7 cellular contexts compared by ENCODE assay signal in genomic region chr5:392431-392988, GRCh38. TPM values are rescaled to one million over a fixed set of nuclear protein-coding genes. Genes with fewer than 3 reads are reported as not detected.
DNase-seq lines count a peak whose midpoint lies in the region; ATAC-seq lines count a peak whose summit lies in the region.

No MANE protein-coding gene starts in this region.

- no peak overlapping the region for H3K23ac ChIP-seq in trophoblast cell (ENCODE audit: low read length)

- H3K36me3 ChIP-seq in trophoblast cell (ENCODE audit: control insufficient read depth in 1 of 2, insufficient read depth in 2 of 2, low read length in 2 of 2): no peaks in the 10 kb centered on the region

- H2BK120ac ChIP-seq in trophoblast cell (ENCODE audit: insufficient read depth, low read length, poor library complexity): no peak overlapping the region

- H3K4ac ChIP-seq in trophoblast cell (ENCODE audit: low read depth, low read length): no peak overlapping the region

- H3K27ac ChIP-seq in trophoblast cell (ENCODE audit: low read depth, low read length): no peak overlapping the region

- ATAC-seq in GM19023 (IDR thresholded peaks at IDR 0.05; ENCODE audit: unreplicated experiment): peak; percentile 85
- ATAC-seq in HG02943 (IDR thresholded peaks at IDR 0.05; ENCODE audit: low read depth, unreplicated experiment): peak; percentile 92

- no peaks in the 10 kb centered on the region for H3K27me3 ChIP-seq in trophoblast cell (ENCODE audit: insufficient read depth, low read length)

- no peak overlapping the region for H3K18ac ChIP-seq in trophoblast cell (ENCODE audit: low read length)

- no CpG with 5 or more reads among the region's 30 CpGs for WGBS in trophoblast cell (ENCODE audit: extremely low coverage, insufficient coverage, insufficient read length)

- no peak overlapping the region for H4K8ac ChIP-seq in trophoblast cell (ENCODE audit: low read depth, low read length)

- no peak overlapping the region for H3K4me3 ChIP-seq in trophoblast cell (ENCODE audit: low read depth, low read length)

- peak; percentile 38 for DNase-seq in SHP77 treated with DMSO at 0.1 percent for 48 hours (lab: John Stamatoyannopoulos, UW)
- DNase-seq in activated naive CD4-positive, alpha-beta T cell (lab: John Stamatoyannopoulos, UW): peak in 3 of 4 experiments; percentile 23 to 43 (median 31)
- DNase-seq in trophoblast cell: peak; percentile 54 to 62
- DNase-seq in COR-L47 (lab: John Stamatoyannopoulos, UW): no peak
- DNase-seq in COLO668 (lab: John Stamatoyannopoulos, UW; ENCODE audit: unreplicated experiment): no peak

- no peak overlapping the region for H2BK5ac ChIP-seq in trophoblast cell (ENCODE audit: low read depth, low read length, poor library complexity)

- H3K9me3 ChIP-seq in trophoblast cell (ENCODE audit: insufficient read depth, low read depth, low read length): no peaks in the 10 kb centered on the region

- peaks cover 34% of the 10 kb centered on the region for H3K79me1 ChIP-seq in trophoblast cell (ENCODE audit: low read length)

- H3K4me1 ChIP-seq in trophoblast cell (ENCODE audit: control insufficient read depth in 1 of 2, insufficient read depth in 2 of 2, low read length in 2 of 2): peaks cover 29 to 33% of the 10 kb centered on the region in 2 experiments

- H3K14ac ChIP-seq in trophoblast cell (ENCODE audit: low read length): no peak overlapping the region

- no peak overlapping the region for H3K9ac ChIP-seq in trophoblast cell (ENCODE audit: low read length)

- H2AK5ac ChIP-seq in trophoblast cell (ENCODE audit: low read length): no peak overlapping the region

- H3K4me2 ChIP-seq in trophoblast cell (ENCODE audit: low read length): no peak overlapping the region

- H2BK12ac ChIP-seq in trophoblast cell (ENCODE audit: low read length): no peak overlapping the region

- no peak overlapping the region for H4K91ac ChIP-seq in trophoblast cell (ENCODE audit: low read depth, low read length)

- H4K12ac ChIP-seq in trophoblast cell (ENCODE audit: low read depth, low read length): no peak overlapping the region

- H2AFZ ChIP-seq in trophoblast cell (ENCODE audit: insufficient read depth, low read length, poor library complexity): no peak overlapping the region

- peaks cover 5% of the 10 kb centered on the region for H3K79me2 ChIP-seq in trophoblast cell (ENCODE audit: control insufficient read depth, insufficient read depth, low read length, poor library complexity)

RNA-seq across cellular contexts. Expression of gene EXOC3, which starts 50.5 kb away (rescaled TPM):
- polyA plus RNA-seq in trophoblast cell (2013): 24.0 and 24.2 TPM in 2 replicates

Comparison
In these comparisons a context has a peak if more than half of its experiments do, and no peak if none do; other contexts are left out.
1. DNase-seq: peak in SHP77 treated with DMSO at 0.1 percent for 48 hours (single experiment), activated naive CD4-positive, alpha-beta T cell (3 of 4) and trophoblast cell (2 of 2); none in COR-L47 (single experiment) and COLO668 (single experiment).